In the genomic region with DNA sequence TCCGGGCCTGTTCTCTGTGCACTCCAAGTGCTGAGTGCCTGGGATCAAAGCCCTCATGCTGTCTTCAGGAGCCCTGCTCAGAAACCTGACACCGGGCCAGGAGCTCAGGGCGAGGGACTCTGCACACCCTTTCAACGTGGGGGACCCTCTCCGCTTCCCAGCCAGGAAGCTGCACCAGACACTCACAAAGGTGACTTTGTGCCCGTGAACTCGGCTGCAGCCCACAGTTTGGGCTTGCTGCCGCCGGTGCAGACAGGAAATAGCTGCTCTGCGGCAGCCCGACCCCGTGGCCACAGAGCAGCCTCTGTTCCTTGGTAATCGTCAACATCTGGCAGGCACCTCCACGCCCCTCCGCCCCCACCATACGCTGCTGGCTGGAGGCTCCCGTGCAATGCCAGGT, we compare ENCODE assay signal across 9 cellular contexts.
DNase-seq lines count a peak whose midpoint lies in the region; ATAC-seq and TF ChIP-seq lines count a peak whose summit lies in the region.
"Had no signal": no experiment of that assay in that cellular context is flagged by ENCODE, and none has a peak within 500 bp of the region (broad histone marks: within the 10 kb centered on the region; RNA-seq: fewer than 3 reads in every experiment).

No MANE protein-coding gene starts in this region.

- H3K9me3 ChIP-seq in CD4-positive, alpha-beta T cell (ENCODE audit: control insufficient read depth, low read length), result no peaks in the 10 kb centered on the region
- no peaks in the 10 kb centered on the region for H3K9me3 ChIP-seq in naive thymus-derived CD4-positive, alpha-beta T cell (ENCODE audit: control insufficient read depth in 2 of 3, low read length in 3 of 3)

- H3K4me3 Mint-ChIP-seq in CD4-positive, alpha-beta T cell, result peak overlapping the region; percentile 84
- H3K4me3 Mint-ChIP-seq in T-helper 1 cell treated with Interleukin-12 subunit alpha and Interleukin-12 subunit beta and Interleukin-4 antibody, amounts not matched to agents 30 μg/mL and 1 μg/mL, for 36 hours, result peak overlapping the region; percentile 63
- peak overlapping the region; percentile 72 to 89 (median 80) for H3K4me3 Mint-ChIP-seq in naive thymus-derived CD4-positive, alpha-beta T cell
- H3K4me3 Mint-ChIP-seq in type B pancreatic cell, result peak overlapping the region; percentile 55

- peak; percentile 90 for ATAC-seq in CD4-positive, alpha-beta T cell (ENCODE audit: poor library complexity)
- peak; percentile 94 for ATAC-seq in naive thymus-derived CD4-positive, alpha-beta T cell
- ATAC-seq in HG03571 (IDR thresholded peaks at IDR 0.05; ENCODE audit: unreplicated experiment), result no peak
- ATAC-seq in GM21528 (IDR thresholded peaks at IDR 0.05; ENCODE audit: low FRiP score, unreplicated experiment), result no peak

- H3K27ac ChIP-seq in CD4-positive, alpha-beta T cell (ENCODE audit: low read depth, low read length), result no peak overlapping the region
- H3K27ac ChIP-seq in naive thymus-derived CD4-positive, alpha-beta T cell (ENCODE audit: low read depth, low read length), result peak overlapping the region; percentile 18

- H3K27ac Mint-ChIP-seq in CD4-positive, alpha-beta T cell, result peak overlapping the region; percentile 94
- peak overlapping the region; percentile 69 for H3K27ac Mint-ChIP-seq in T-helper 1 cell treated with Interleukin-12 subunit alpha and Interleukin-12 subunit beta and Interleukin-4 antibody, amounts not matched to agents 30 μg/mL and 1 μg/mL, for 36 hours
- peak overlapping the region; percentile 73 to 94 (median 88) for H3K27ac Mint-ChIP-seq in naive thymus-derived CD4-positive, alpha-beta T cell
- peak overlapping the region; percentile 39 for H3K27ac Mint-ChIP-seq in type B pancreatic cell

- H3K36me3 ChIP-seq in naive thymus-derived CD4-positive, alpha-beta T cell (ENCODE audit: control insufficient read depth in 2 of 3, insufficient read depth in 3 of 3, low read length in 3 of 3), result no peaks in the 10 kb centered on the region

- H3K9me3 Mint-ChIP-seq in CD4-positive, alpha-beta T cell, result no peaks in the 10 kb centered on the region
- peaks cover 8% of the 10 kb centered on the region for H3K9me3 Mint-ChIP-seq in T-helper 1 cell treated with Interleukin-12 subunit alpha and Interleukin-12 subunit beta and Interleukin-4 antibody, amounts not matched to agents 30 μg/mL and 1 μg/mL, for 36 hours
- H3K9me3 Mint-ChIP-seq in naive thymus-derived CD4-positive, alpha-beta T cell, result peaks cover 0 to 5% (median 0%) of the 10 kb centered on the region in 11 donors
- peaks cover 5% of the 10 kb centered on the region for H3K9me3 Mint-ChIP-seq in type B pancreatic cell

- TF ChIP-seq CTCF in CD4-positive, alpha-beta T cell (IDR thresholded peaks at IDR 0.05), result no peak
- no peak for TF ChIP-seq CTCF in type B pancreatic cell (conservative IDR thresholded peaks at IDR 0.05)

- H3K4me1 ChIP-seq in naive thymus-derived CD4-positive, alpha-beta T cell (ENCODE audit: control insufficient read depth in 2 of 2, insufficient read depth in 2 of 2, low read length in 2 of 2), result peaks cover 22 to 25% of the 10 kb centered on the region in 2 donors

- peaks cover 68% of the 10 kb centered on the region for H3K4me1 Mint-ChIP-seq in CD4-positive, alpha-beta T cell (ENCODE audit: low read depth)
- H3K4me1 Mint-ChIP-seq in T-helper 1 cell treated with Interleukin-12 subunit alpha and Interleukin-12 subunit beta and Interleukin-4 antibody, amounts not matched to agents 30 μg/mL and 1 μg/mL, for 36 hours (ENCODE audit: low read depth), result peaks cover 28% of the 10 kb centered on the region
- H3K4me1 Mint-ChIP-seq in naive thymus-derived CD4-positive, alpha-beta T cell, result peaks cover 22 to 50% (median 42%) of the 10 kb centered on the region in 7 donors
- peaks cover 18% of the 10 kb centered on the region for H3K4me1 Mint-ChIP-seq in type B pancreatic cell (ENCODE audit: unreplicated experiment)

- H3K36me3 Mint-ChIP-seq in CD4-positive, alpha-beta T cell (ENCODE audit: low read depth), result peaks cover 6% of the 10 kb centered on the region
- H3K36me3 Mint-ChIP-seq in T-helper 1 cell treated with Interleukin-12 subunit alpha and Interleukin-12 subunit beta and Interleukin-4 antibody, amounts not matched to agents 30 μg/mL and 1 μg/mL, for 36 hours (ENCODE audit: low read depth), result peaks cover 14% of the 10 kb centered on the region
- peaks cover 0 to 36% (median 10%) of the 10 kb centered on the region in 5 donors for H3K36me3 Mint-ChIP-seq in naive thymus-derived CD4-positive, alpha-beta T cell
- H3K36me3 Mint-ChIP-seq in type B pancreatic cell, result peaks cover 23% of the 10 kb centered on the region

- no peaks in the 10 kb centered on the region for H3K27me3 Mint-ChIP-seq in CD4-positive, alpha-beta T cell
- H3K27me3 Mint-ChIP-seq in T-helper 1 cell treated with Interleukin-12 subunit alpha and Interleukin-12 subunit beta and Interleukin-4 antibody, amounts not matched to agents 30 μg/mL and 1 μg/mL, for 36 hours (ENCODE audit: low read depth), result peaks cover 15% of the 10 kb centered on the region
- H3K27me3 Mint-ChIP-seq in naive thymus-derived CD4-positive, alpha-beta T cell, result peaks cover 0 to 13% (median 0%) of the 10 kb centered on the region in 5 donors
- no peaks in the 10 kb centered on the region for H3K27me3 Mint-ChIP-seq in type B pancreatic cell

- CTCF ChIA-PET in CD4-positive, alpha-beta T cell (lab: Charles Lee), result no interaction called here
- CTCF ChIA-PET in naive thymus-derived CD4-positive, alpha-beta T cell (lab: Charles Lee), result interaction anchor here (0.6 to 1.0 kb wide), 2 partner anchors 204 to 305 kb away, joined by 3 read pairs; no protein-coding TSS in a partner anchor

- DNase-seq in CD4-positive, alpha-beta T cell, result peak; percentile 46 to 75 (median 64)
- DNase-seq in astrocyte of the hippocampus (ENCODE audit: low read depth, low spot score), result peak; percentile 45
- peak; percentile 35 to 76 (median 67) for DNase-seq in naive thymus-derived CD4-positive, alpha-beta T cell
- peak; percentile 78 for DNase-seq in type B pancreatic cell (ENCODE audit: extremely low spot score, unreplicated experiment)
- no peak for DNase-seq in DMS153 treated with DMSO at 0.1 percent for 48 hours (lab: John Stamatoyannopoulos, UW; ENCODE audit: unreplicated experiment)

- peak overlapping the region; percentile 31 for H3K4me3 ChIP-seq in naive thymus-derived CD4-positive, alpha-beta T cell (ENCODE audit: low read length)
- H3K4me3 ChIP-seq: skin epidermis had no signal

- POLR2A ChIA-PET in CD4-positive, alpha-beta T cell (lab: Charles Lee), result interaction anchor here (0.8 to 2.2 kb wide), 4 partner anchors 22 to 270 kb away, joined by 3 to 10 read pairs (median 6); partner anchors contain the start of gene FN3KRP
- POLR2A ChIA-PET in naive thymus-derived CD4-positive, alpha-beta T cell (lab: Charles Lee), result interaction anchor here (1.5 kb wide), 1 partner anchor 65 kb away, joined by 5 read pairs; no protein-coding TSS in a partner anchor

- intact Hi-C loops in CD4-positive, alpha-beta T cell (cut with DNase I, micrococcal nuclease), result loop anchor here in 1 of 2 experiments (5.0 kb wide), 2 partner anchors 61 to 94 kb away; no protein-coding TSS in a partner anchor
- intact Hi-C loops in naive thymus-derived CD4-positive, alpha-beta T cell (cut with micrococcal nuclease), result loop anchor here (5.0 kb wide), 3 partner anchors 61 to 96 kb away; no protein-coding TSS in a partner anchor

- H3K27me3 ChIP-seq in CD4-positive, alpha-beta T cell (ENCODE audit: control insufficient read depth, insufficient read depth, low read length), result no peaks in the 10 kb centered on the region
- H3K27me3 ChIP-seq in naive thymus-derived CD4-positive, alpha-beta T cell (ENCODE audit: control insufficient read depth in 2 of 2, insufficient read depth in 2 of 2, low read length in 2 of 2), result no peaks in the 10 kb centered on the region

Comparison
In these comparisons a context has a peak if more than half of its experiments do, and no peak if none do; other contexts are left out.
1. ATAC-seq: peak in CD4-positive, alpha-beta T cell (single experiment) and naive thymus-derived CD4-positive, alpha-beta T cell (single experiment); none in HG03571 (single experiment) and GM21528 (single experiment).
2. H3K27ac Mint-ChIP-seq: peak in every context shown above with its lines; median percentile 94 in CD4-positive, alpha-beta T cell; 88 in naive thymus-derived CD4-positive, alpha-beta T cell; 69 in T-helper 1 cell treated with Interleukin-12 subunit alpha and Interleukin-12 subunit beta and Interleukin-4 antibody, amounts not matched to agents 30 μg/mL and 1 μg/mL, for 36 hours; 39 in type B pancreatic cell.
3. Peak in every context shown above with its lines, with median percentiles within 50 percentile points of each other: H3K4me3 Mint-ChIP-seq.